Comparison of ENCODE assay signal across 1 cellular context in the genomic region with DNA sequence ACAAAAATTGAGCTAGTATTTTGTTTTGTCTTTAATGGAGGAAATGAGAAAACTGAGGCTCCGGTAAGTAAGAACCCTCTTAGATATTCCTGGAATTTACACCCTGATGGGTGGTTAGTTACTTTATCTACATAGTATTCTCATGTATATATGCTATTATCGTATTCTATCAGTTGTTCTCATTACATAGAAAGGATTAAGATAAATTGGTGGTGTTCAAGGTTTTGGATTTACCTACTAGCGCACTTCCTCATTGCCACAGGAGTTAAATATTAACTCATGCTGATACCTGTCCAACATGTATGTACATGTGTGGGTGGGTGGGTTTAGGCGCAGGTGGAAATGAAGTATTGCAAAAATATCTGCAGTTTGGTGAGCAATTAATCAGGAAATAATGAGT.
TF ChIP-seq lines count a peak whose summit lies in the region.

No MANE protein-coding gene starts in this region.

TF ChIP-seq in WTC11, 78 proteins besides CTCF, POLR2A, EP300 and RAD21 (continued from another document):
- TF ChIP-seq, protein P1, sequence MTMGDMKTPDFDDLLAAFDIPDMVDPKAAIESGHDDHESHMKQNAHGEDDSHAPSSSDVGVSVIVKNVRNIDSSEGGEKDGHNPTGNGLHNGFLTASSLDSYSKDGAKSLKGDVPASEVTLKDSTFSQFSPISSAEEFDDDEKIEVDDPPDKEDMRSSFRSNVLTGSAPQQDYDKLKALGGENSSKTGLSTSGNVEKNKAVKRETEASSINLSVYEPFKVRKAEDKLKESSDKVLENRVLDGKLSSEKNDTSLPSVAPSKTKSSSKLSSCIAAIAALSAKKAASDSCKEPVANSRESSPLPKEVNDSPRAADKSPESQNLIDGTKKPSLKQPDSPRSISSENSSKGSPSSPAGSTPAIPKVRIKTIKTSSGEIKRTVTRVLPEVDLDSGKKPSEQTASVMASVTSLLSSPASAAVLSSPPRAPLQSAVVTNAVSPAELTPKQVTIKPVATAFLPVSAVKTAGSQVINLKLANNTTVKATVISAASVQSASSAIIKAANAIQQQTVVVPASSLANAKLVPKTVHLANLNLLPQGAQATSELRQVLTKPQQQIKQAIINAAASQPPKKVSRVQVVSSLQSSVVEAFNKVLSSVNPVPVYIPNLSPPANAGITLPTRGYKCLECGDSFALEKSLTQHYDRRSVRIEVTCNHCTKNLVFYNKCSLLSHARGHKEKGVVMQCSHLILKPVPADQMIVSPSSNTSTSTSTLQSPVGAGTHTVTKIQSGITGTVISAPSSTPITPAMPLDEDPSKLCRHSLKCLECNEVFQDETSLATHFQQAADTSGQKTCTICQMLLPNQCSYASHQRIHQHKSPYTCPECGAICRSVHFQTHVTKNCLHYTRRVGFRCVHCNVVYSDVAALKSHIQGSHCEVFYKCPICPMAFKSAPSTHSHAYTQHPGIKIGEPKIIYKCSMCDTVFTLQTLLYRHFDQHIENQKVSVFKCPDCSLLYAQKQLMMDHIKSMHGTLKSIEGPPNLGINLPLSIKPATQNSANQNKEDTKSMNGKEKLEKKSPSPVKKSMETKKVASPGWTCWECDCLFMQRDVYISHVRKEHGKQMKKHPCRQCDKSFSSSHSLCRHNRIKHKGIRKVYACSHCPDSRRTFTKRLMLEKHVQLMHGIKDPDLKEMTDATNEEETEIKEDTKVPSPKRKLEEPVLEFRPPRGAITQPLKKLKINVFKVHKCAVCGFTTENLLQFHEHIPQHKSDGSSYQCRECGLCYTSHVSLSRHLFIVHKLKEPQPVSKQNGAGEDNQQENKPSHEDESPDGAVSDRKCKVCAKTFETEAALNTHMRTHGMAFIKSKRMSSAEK (CRISPR knock-in tag; IDR thresholded peaks at IDR 0.05; ENCODE audit: borderline replicate concordance) = no peak
- TF ChIP-seq, protein P2, sequence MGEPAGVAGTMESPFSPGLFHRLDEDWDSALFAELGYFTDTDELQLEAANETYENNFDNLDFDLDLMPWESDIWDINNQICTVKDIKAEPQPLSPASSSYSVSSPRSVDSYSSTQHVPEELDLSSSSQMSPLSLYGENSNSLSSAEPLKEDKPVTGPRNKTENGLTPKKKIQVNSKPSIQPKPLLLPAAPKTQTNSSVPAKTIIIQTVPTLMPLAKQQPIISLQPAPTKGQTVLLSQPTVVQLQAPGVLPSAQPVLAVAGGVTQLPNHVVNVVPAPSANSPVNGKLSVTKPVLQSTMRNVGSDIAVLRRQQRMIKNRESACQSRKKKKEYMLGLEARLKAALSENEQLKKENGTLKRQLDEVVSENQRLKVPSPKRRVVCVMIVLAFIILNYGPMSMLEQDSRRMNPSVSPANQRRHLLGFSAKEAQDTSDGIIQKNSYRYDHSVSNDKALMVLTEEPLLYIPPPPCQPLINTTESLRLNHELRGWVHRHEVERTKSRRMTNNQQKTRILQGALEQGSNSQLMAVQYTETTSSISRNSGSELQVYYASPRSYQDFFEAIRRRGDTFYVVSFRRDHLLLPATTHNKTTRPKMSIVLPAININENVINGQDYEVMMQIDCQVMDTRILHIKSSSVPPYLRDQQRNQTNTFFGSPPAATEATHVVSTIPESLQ (CRISPR knock-in tag; IDR thresholded peaks at IDR 0.05) = no peak
- TF ChIP-seq MXD4 (CRISPR knock-in tag; IDR thresholded peaks at IDR 0.05; ENCODE audit: borderline replicate concordance) = no peak
